ENCODE assay signal across 14 cellular contexts in the genomic region with DNA sequence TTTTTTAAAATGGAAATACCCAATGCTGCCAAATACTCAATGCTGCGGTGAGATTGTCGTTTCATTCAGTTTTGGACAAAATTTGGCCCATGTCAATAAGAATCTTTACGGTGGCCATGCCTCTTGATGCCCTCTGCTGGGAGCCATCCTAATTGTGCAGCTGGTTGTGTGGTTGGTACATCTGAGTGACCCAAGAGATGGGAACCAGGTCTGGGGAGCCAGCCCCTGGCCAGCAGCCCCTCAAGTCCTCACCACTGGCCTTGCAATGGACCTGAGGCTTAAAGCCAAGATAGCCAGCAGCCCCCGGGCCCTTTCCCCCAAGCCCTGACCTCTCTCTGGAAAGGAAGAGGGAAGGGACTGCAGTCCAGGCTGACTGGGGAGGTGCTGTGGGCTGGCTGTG. TPM values are rescaled to one million over a fixed set of nuclear protein-coding genes. Genes with fewer than 3 reads are reported as not detected.
DNase-seq lines count a peak whose midpoint lies in the region; ATAC-seq, FAIRE-seq and TF ChIP-seq lines count a peak whose summit lies in the region.
"Had no signal": no experiment of that assay in that cellular context is flagged by ENCODE, and none has a peak within 500 bp of the region (broad histone marks: within the 10 kb centered on the region; RNA-seq: fewer than 3 reads in every experiment).

No MANE protein-coding gene starts in this region.

- H3K4me1 ChIP-seq in HepG2 (ENCODE audit: insufficient read depth, low read length) = peaks cover 40% of the 10 kb centered on the region
- H3K4me1 ChIP-seq: colonic mucosa, stomach had no signal

- CTCF ChIA-PET in HepG2 (lab: Yijun Ruan, JAX; ENCODE audit: low intra/inter-chr PET ratio, low total read pairs) = no interaction called here
- CTCF ChIA-PET in T-cell (lab: Charles Lee) = interaction anchor here in 1 of 2 donors (0.7 kb wide), 1 partner anchor 218 kb away, joined by 3 read pairs; no protein-coding TSS in a partner anchor

- H3K36me3 ChIP-seq in GM06990 (ENCODE audit: control insufficient read depth, insufficient read depth, low read length) (no peaks in the 10 kb centered on the region), HepG2 (replicated peaks in 1 of 2; ENCODE audit: control insufficient read depth in 1 of 2, insufficient read depth in 2 of 2, low read length in 2 of 2) (no peaks in the 10 kb centered on the region)
- H3K36me3 ChIP-seq: colonic mucosa had no signal

- TF ChIP-seq CTCF in GM06990 (IDR thresholded peaks at IDR 0.05; ENCODE audit: insufficient read depth, low read length, poor library complexity, severe bottlenecking) (peak; percentile 24), LNCaP clone FGC (IDR thresholded peaks at IDR 0.05; ENCODE audit: control insufficient read depth, extremely low read depth, insufficient read depth) (peak; percentile 40), cardiac fibroblast (IDR thresholded peaks at IDR 0.05; ENCODE audit: low read depth, low read length) (peak; percentile 5), HepG2 (CRISPR knock-in tag; IDR thresholded peaks at IDR 0.05) (0 out of 2 replicates have a peak, but pooled peaks have one; percentile 18)

- H3K9ac ChIP-seq in HepG2 (ENCODE audit: insufficient read depth, low read depth, low read length) = no peak overlapping the region

- no peak for TF ChIP-seq POLR2A in HepG2 (IDR thresholded peaks at IDR 0.05; ENCODE audit: insufficient read depth in 1 of 2, low read depth in 2 of 2, low read length in 2 of 2)

- no peaks in the 10 kb centered on the region for H3K79me2 ChIP-seq in HepG2 (ENCODE audit: insufficient read depth, low read length)

- BruUV-seq in HepG2 (replicated peaks; lab: Mats Ljungman, UMichigan) = no TSS peak

- WGBS in HepG2 (ENCODE audit: low lambda C conversion rate) = 93% methylated on average over 2 of the region's 4 CpGs

- H3K4me3 ChIP-seq in GM06990 (replicated peaks; ENCODE audit: low read depth, low read length) (no peak overlapping the region), LNCaP clone FGC (ENCODE audit: low read depth, low read length) (no peak overlapping the region), cardiac fibroblast (replicated peaks in 1 of 2; ENCODE audit: low read depth in 2 of 2, low read length in 2 of 2) (no peak overlapping the region), HepG2 (replicated peaks in 1 of 3; ENCODE audit: insufficient read depth in 1 of 3, low read depth in 2 of 3, low read length in 3 of 3) (no peak overlapping the region)
- H3K4me3 ChIP-seq: colonic mucosa, esophagus muscularis mucosa, stomach had no signal

- no peak overlapping the region for H3K27ac ChIP-seq in HepG2 (ENCODE audit: extremely low read length, insufficient read depth, low read length)
- H3K27ac ChIP-seq: colonic mucosa, esophagus muscularis mucosa, stomach had no signal

- H3K9me3 Mint-ChIP-seq in T-cell = no peaks in the 10 kb centered on the region

- no peak overlapping the region for H3K4me2 ChIP-seq in HepG2 (ENCODE audit: low read depth, low read length)

- in situ Hi-C loops in HepG2 (cut with HindIII; ENCODE audit: extremely low pct_ligation_motif_present, low pct_unique_long_range_greater_than_20kb) = loop anchor here (5.0 kb wide), 1 partner anchor 51 kb away; the partner anchor contains the start of gene MRAS

- FAIRE-seq in HepG2 (lab: Jason Lieb, UNC) = no peak
- FAIRE-seq: small intestine had no signal

- H3K27me3 Mint-ChIP-seq in T-cell = peaks cover 5 to 9% of the 10 kb centered on the region in 2 donors
- H3K27me3 Mint-ChIP-seq: activated naive CD8-positive, alpha-beta T cell had no signal

- ATAC-seq in HepG2 (no peak), T-cell (replicated peaks in 1 of 4) (no peak)

- H3K27ac Mint-ChIP-seq in T-cell = no peak overlapping the region
- H3K27ac Mint-ChIP-seq: activated naive CD8-positive, alpha-beta T cell had no signal

- no peak for DNase-seq in GM06990 (ENCODE audit: extremely low read depth, insufficient read length)
- no peak for DNase-seq in LNCaP clone FGC (ENCODE audit: low read depth)
- DNase-seq in cardiac fibroblast (ENCODE audit: low read depth in 2 of 2) = no peak
- DNase-seq in HepG2 (ENCODE audit: low spot score) = no peak
- no peak for DNase-seq in DMS53 treated with DMSO at 0.1 percent for 48 hours (lab: John Stamatoyannopoulos, UW; ENCODE audit: unreplicated experiment)
- no peak for DNase-seq in iPS-NIHi7 (ENCODE audit: extremely low spot score)
- no peak for DNase-seq in NCI-H1417 (lab: John Stamatoyannopoulos, UW)
- DNase-seq in T-cell = no peak
- DNase-seq: colonic mucosa, GDM1, small intestine, stomach had no signal

- intact Hi-C loops in HepG2 (cut with micrococcal nuclease; ENCODE audit: unreplicated experiment) = loop anchor here (2.0 to 5.0 kb wide), 3 partner anchors 36 to 66 kb away; partner anchors contain the start of gene ESYT3

- no peaks in the 10 kb centered on the region for H4K20me1 ChIP-seq in HepG2 (ENCODE audit: insufficient read depth, low read length)

- no peaks in the 10 kb centered on the region for H3K9me3 ChIP-seq in HepG2 (ENCODE audit: low read length)
- H3K9me3 ChIP-seq: colonic mucosa, esophagus muscularis mucosa, stomach had no signal

- TF ChIP-seq EP300 in HepG2 (IDR thresholded peaks at IDR 0.05; ENCODE audit: low read depth in 2 of 2, low read length in 2 of 2) = no peak
- no peak for TF ChIP-seq EP300 in HepG2 (CRISPR knock-in tag; IDR thresholded peaks at IDR 0.05; ENCODE audit: borderline replicate concordance)

- no peaks in the 10 kb centered on the region for H3K36me3 Mint-ChIP-seq in T-cell
- H3K36me3 Mint-ChIP-seq: activated naive CD8-positive, alpha-beta T cell had no signal

- POLR2A ChIA-PET in HepG2 (lab: Yijun Ruan, JAX) (no interaction called here), T-cell (lab: Charles Lee) (no interaction called here)

- TF ChIP-seq RAD21 in HepG2 (CRISPR knock-in tag; IDR thresholded peaks at IDR 0.05) = no peak

- H3K27me3 ChIP-seq in GM06990 (replicated peaks; ENCODE audit: control insufficient read depth, insufficient read depth, low read length) (peaks cover 7% of the 10 kb centered on the region), HepG2 (ENCODE audit: control insufficient read depth in 1 of 2, insufficient read depth in 2 of 2, low read length in 2 of 2) (no peaks in the 10 kb centered on the region)
- H3K27me3 ChIP-seq: colonic mucosa, esophagus muscularis mucosa, stomach had no signal

- H2AFZ ChIP-seq in HepG2 (ENCODE audit: low read length) = no peak overlapping the region

- H3K4me1 Mint-ChIP-seq in T-cell = no peaks in the 10 kb centered on the region

- H3K4me3 Mint-ChIP-seq in T-cell = no peak overlapping the region
- H3K4me3 Mint-ChIP-seq: activated naive CD8-positive, alpha-beta T cell had no signal

TF ChIP-seq in HepG2, 621 proteins besides CTCF, POLR2A, EP300 and RAD21 (continues in another document):
- no peak for TF ChIP-seq MBD4 (IDR thresholded peaks at IDR 0.05; ENCODE audit: borderline replicate concordance, low read length)

RNA-seq across cellular contexts. Expression of gene ESYT3, which starts 36.4 kb away (rescaled TPM):
- total RNA-seq in HepG2 (2016; rRNA removed; fragmentation: Illumina TruSeq; extraction: Trizol) = 0.79 and 4.1 TPM in 2 replicates
- 0.88 and 0.91 TPM in 2 replicates for total RNA-seq in HepG2 (2016; cell fraction: cytosol; rRNA removed; fragmentation: Illumina TruSeq; extraction: Trizol; ENCODE audit: low read depth)
- total RNA-seq in HepG2 (2016; cell fraction: insoluble cytoplasmic fraction; rRNA removed; fragmentation: Illumina TruSeq; extraction: Trizol) = 0.65 and 3.4 TPM in 2 replicates
- 0.71 and 0.86 TPM in 2 replicates for total RNA-seq in HepG2 (2016; cell fraction: membrane; rRNA removed; fragmentation: Illumina TruSeq; extraction: Trizol)
- total RNA-seq in HepG2 (2016; cell fraction: nucleus; rRNA removed; fragmentation: Illumina TruSeq; extraction: Trizol) = 9.2 TPM in 2 replicates
- 1.5 and 1.6 TPM in 2 replicates for polyA plus RNA-seq in HepG2 (2011; rRNA removed)
- 0.51 and 0.70 TPM in 2 replicates for polyA plus RNA-seq in HepG2 (2011; cell fraction: cytosol; rRNA removed)
- 8.2 and 9.2 TPM in 2 replicates for polyA plus RNA-seq in HepG2 (2011; cell fraction: nucleus; rRNA removed)
- polyA plus RNA-seq in HepG2 (2012) = 0.83 and 1.4 TPM in 2 replicates
- polyA plus RNA-seq in HepG2 (2016; cell fraction: cytosol; fragmentation: Illumina TruSeq; extraction: Trizol; ENCODE audit: low read depth) = 0.17 and 0.22 TPM in 2 replicates
- polyA plus RNA-seq in HepG2 (2016; cell fraction: insoluble cytoplasmic fraction; fragmentation: Illumina TruSeq; extraction: Trizol; ENCODE audit: low read depth) = 0.66 and 1.0 TPM in 2 replicates
- polyA plus RNA-seq in HepG2 (2016; cell fraction: membrane; fragmentation: Illumina TruSeq; extraction: Trizol; ENCODE audit: low read depth) = 0.15 and 0.33 TPM in 2 replicates
- polyA plus RNA-seq in HepG2 (2016; cell fraction: nucleus; fragmentation: Illumina TruSeq; extraction: Trizol; ENCODE audit: insufficient read depth, low read depth) = 12.9 and 13.1 TPM in 2 replicates
- 2.1 TPM in 2 replicates for polyA minus RNA-seq in HepG2 (2011; rRNA and poly(A)+ RNA removed; ENCODE audit: low replicate concordance)
- 0.35 and 1.2 TPM in 2 replicates for polyA minus RNA-seq in HepG2 (2011; cell fraction: cytosol; rRNA and poly(A)+ RNA removed)
- 9.0 and 11.3 TPM in 2 replicates for polyA minus RNA-seq in HepG2 (2011; cell fraction: nucleus; rRNA and poly(A)+ RNA removed)
- under 1 TPM in 2 of 5 donors, not detected in 3; 0.10 to 0.20 TPM for total RNA-seq in T-cell

RNA-seq across cellular contexts. Expression of gene MRAS, which starts 49.6 kb away (rescaled TPM):
- total RNA-seq in HepG2 (2016; rRNA removed; fragmentation: Illumina TruSeq; extraction: Trizol) (36.2 TPM in 2 replicates), T-cell (under 1 TPM in 4 of 5 donors, not detected in 1; 0.28 to 0.49 (median 0.42) TPM)
- total RNA-seq in HepG2 (2016; cell fraction: cytosol; rRNA removed; fragmentation: Illumina TruSeq; extraction: Trizol; ENCODE audit: low read depth) = 30.3 and 31.5 TPM in 2 replicates
- total RNA-seq in HepG2 (2016; cell fraction: insoluble cytoplasmic fraction; rRNA removed; fragmentation: Illumina TruSeq; extraction: Trizol) = 27.7 and 30.0 TPM in 2 replicates
- 59.3 and 62.6 TPM in 2 replicates for total RNA-seq in HepG2 (2016; cell fraction: membrane; rRNA removed; fragmentation: Illumina TruSeq; extraction: Trizol)
- total RNA-seq in HepG2 (2016; cell fraction: nucleus; rRNA removed; fragmentation: Illumina TruSeq; extraction: Trizol) = 24.4 and 32.5 TPM in 2 replicates
- 8.8 and 8.9 TPM in 2 replicates for polyA plus RNA-seq in HepG2 (2011; rRNA removed)
- 7.2 and 8.0 TPM in 2 replicates for polyA plus RNA-seq in HepG2 (2011; cell fraction: cytosol; rRNA removed)
- 8.6 and 8.8 TPM in 2 replicates for polyA plus RNA-seq in HepG2 (2011; cell fraction: nucleus; rRNA removed)
- 4.2 and 4.6 TPM in 2 replicates for polyA plus RNA-seq in HepG2 (2012)
- 31.3 and 40.9 TPM in 2 replicates for polyA plus RNA-seq in HepG2 (2016; cell fraction: cytosol; fragmentation: Illumina TruSeq; extraction: Trizol; ENCODE audit: low read depth)
- polyA plus RNA-seq in HepG2 (2016; cell fraction: insoluble cytoplasmic fraction; fragmentation: Illumina TruSeq; extraction: Trizol; ENCODE audit: low read depth) = 26.0 and 29.0 TPM in 2 replicates
- polyA plus RNA-seq in HepG2 (2016; cell fraction: membrane; fragmentation: Illumina TruSeq; extraction: Trizol; ENCODE audit: low read depth) = 49.8 and 50.3 TPM in 2 replicates
- polyA plus RNA-seq in HepG2 (2016; cell fraction: nucleus; fragmentation: Illumina TruSeq; extraction: Trizol; ENCODE audit: insufficient read depth, low read depth) = 34.3 and 34.5 TPM in 2 replicates
- 5.8 and 6.5 TPM in 2 replicates for polyA minus RNA-seq in HepG2 (2011; rRNA and poly(A)+ RNA removed; ENCODE audit: low replicate concordance)
- polyA minus RNA-seq in HepG2 (2011; cell fraction: cytosol; rRNA and poly(A)+ RNA removed) = 5.4 and 5.8 TPM in 2 replicates
- polyA minus RNA-seq in HepG2 (2011; cell fraction: nucleus; rRNA and poly(A)+ RNA removed) = 5.0 and 8.8 TPM in 2 replicates

Comparison
In these comparisons a context has a peak if more than half of its experiments do, and no peak if none do; other contexts are left out.
1. RNA of gene MRAS, which starts 49.6 kb away (total RNA-seq): 24.4 to 62.6 TPM in HepG2; 0.28 to 0.49 TPM in T-cell; every median in the first group is over 10 times any median in the second.
2. Peak in every context shown above with its lines, with median percentiles within 50 percentile points of each other: CTCF ChIP-seq.